In the genomic region with DNA sequence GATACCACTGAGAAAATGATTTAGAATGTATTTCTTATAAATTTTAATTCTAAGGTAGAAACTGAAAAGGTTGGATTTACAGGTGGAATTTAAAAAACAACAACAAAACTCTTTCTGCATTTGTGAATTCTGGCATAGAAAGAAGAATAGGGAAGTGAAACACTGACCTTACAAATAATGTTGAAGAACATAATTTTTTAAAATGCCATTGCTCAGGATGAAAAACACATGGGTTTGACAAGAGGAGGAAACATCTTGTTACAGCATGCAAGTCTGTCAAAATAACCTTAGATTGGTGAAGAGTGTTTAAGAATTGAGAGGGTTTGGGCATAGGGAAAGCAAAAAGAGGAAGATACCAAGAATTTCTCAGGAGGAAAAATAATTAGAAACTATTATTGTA, we compare ENCODE assay signal across 8 cellular contexts.
DNase-seq lines count a peak whose midpoint lies in the region; ATAC-seq and TF ChIP-seq lines count a peak whose summit lies in the region.

No MANE protein-coding gene starts in this region.

- H3K36me3 Mint-ChIP-seq in T-helper 1 cell treated with Interleukin-12 subunit alpha and Interleukin-12 subunit beta and Interleukin-4 antibody, amounts not matched to agents 30 μg/mL and 1 μg/mL, for 36 hours (ENCODE audit: low read depth): peaks cover 36% of the 10 kb centered on the region
- peaks cover 17 to 45% (median 22%) of the 10 kb centered on the region in 5 donors for H3K36me3 Mint-ChIP-seq in naive thymus-derived CD4-positive, alpha-beta T cell
- no peaks in the 10 kb centered on the region for H3K36me3 Mint-ChIP-seq in neural progenitor cell

- DNase-seq in T-helper 1 cell (no peak), KBM-7 (peak; percentile 46), posterior vena cava (ENCODE audit: low spot score) (no peak), neural progenitor cell (ENCODE audit: low spot score) (no peak)
- DNase-seq in naive thymus-derived CD4-positive, alpha-beta T cell: no peak

- H3K36me3 ChIP-seq in naive thymus-derived CD4-positive, alpha-beta T cell (ENCODE audit: control insufficient read depth in 2 of 3, insufficient read depth in 3 of 3, low read length in 3 of 3): no peaks in the 10 kb centered on the region
- H3K36me3 ChIP-seq in neural progenitor cell: no peaks in the 10 kb centered on the region

- H3K79me2 ChIP-seq in neural progenitor cell (ENCODE audit: low read depth): no peaks in the 10 kb centered on the region

- peak overlapping the region; percentile 58 for H3K27ac ChIP-seq in naive thymus-derived CD4-positive, alpha-beta T cell (ENCODE audit: low read depth, low read length)
- H3K27ac ChIP-seq in neural progenitor cell: no peak overlapping the region

- in situ Hi-C loops in KBM-7 (cut with MboI; ENCODE audit: low pct_unique_long_range_greater_than_20kb, low sequenced_read_pairs): no loop called here

- H3K27me3 ChIP-seq in naive thymus-derived CD4-positive, alpha-beta T cell (ENCODE audit: control insufficient read depth in 2 of 2, insufficient read depth in 2 of 2, low read length in 2 of 2): no peaks in the 10 kb centered on the region
- H3K27me3 ChIP-seq in neural progenitor cell: no peaks in the 10 kb centered on the region

- POLR2A ChIA-PET in naive thymus-derived CD4-positive, alpha-beta T cell (lab: Charles Lee): interaction anchor here (0.6 to 2.7 kb wide), 6 partner anchors 12 to 128 kb away, joined by 3 to 15 read pairs (median 3); no protein-coding TSS in a partner anchor

- TF ChIP-seq CTCF in neural progenitor cell (IDR thresholded peaks at IDR 0.05): no peak

- peak overlapping the region; percentile 44 for H3K4me3 Mint-ChIP-seq in T-helper 1 cell treated with Interleukin-12 subunit alpha and Interleukin-12 subunit beta and Interleukin-4 antibody, amounts not matched to agents 30 μg/mL and 1 μg/mL, for 36 hours
- H3K4me3 Mint-ChIP-seq in naive thymus-derived CD4-positive, alpha-beta T cell: peak overlapping the region; percentile 73 to 87 (median 77)
- H3K4me3 Mint-ChIP-seq in neural progenitor cell: no peak overlapping the region

- H2AFZ ChIP-seq in neural progenitor cell (replicated peaks): no peak overlapping the region

- ATAC-seq in GM21717 (IDR thresholded peaks at IDR 0.05; ENCODE audit: unreplicated experiment): peak; percentile 58
- ATAC-seq in naive thymus-derived CD4-positive, alpha-beta T cell: no peak
- ATAC-seq in HG03457 (IDR thresholded peaks at IDR 0.05; ENCODE audit: unreplicated experiment): no peak

- peaks cover 42% of the 10 kb centered on the region for H3K4me1 Mint-ChIP-seq in T-helper 1 cell treated with Interleukin-12 subunit alpha and Interleukin-12 subunit beta and Interleukin-4 antibody, amounts not matched to agents 30 μg/mL and 1 μg/mL, for 36 hours (ENCODE audit: low read depth)
- peaks cover 18 to 58% (median 48%) of the 10 kb centered on the region in 7 donors for H3K4me1 Mint-ChIP-seq in naive thymus-derived CD4-positive, alpha-beta T cell
- peaks cover 4% of the 10 kb centered on the region for H3K4me1 Mint-ChIP-seq in neural progenitor cell

- H3K9ac ChIP-seq in neural progenitor cell: no peak overlapping the region

- H3K4me1 ChIP-seq in naive thymus-derived CD4-positive, alpha-beta T cell (ENCODE audit: control insufficient read depth in 2 of 2, insufficient read depth in 2 of 2, low read length in 2 of 2): peaks cover 25 to 39% of the 10 kb centered on the region in 2 donors
- no peaks in the 10 kb centered on the region for H3K4me1 ChIP-seq in neural progenitor cell

- H3F3A ChIP-seq in neural progenitor cell (ENCODE audit: low read depth): no peaks in the 10 kb centered on the region

- intact Hi-C loops in naive thymus-derived CD4-positive, alpha-beta T cell (cut with micrococcal nuclease): loop anchor here (1.0 to 2.0 kb wide), 8 partner anchors 14 to 58 kb away; no protein-coding TSS in a partner anchor
- intact Hi-C loops in posterior vena cava (cut with DNase I): no loop called here

- H3K27ac Mint-ChIP-seq in T-helper 1 cell treated with Interleukin-12 subunit alpha and Interleukin-12 subunit beta and Interleukin-4 antibody, amounts not matched to agents 30 μg/mL and 1 μg/mL, for 36 hours: peak overlapping the region; percentile 93
- peak overlapping the region; percentile 89 to 98 (median 95) for H3K27ac Mint-ChIP-seq in naive thymus-derived CD4-positive, alpha-beta T cell
- no peak overlapping the region for H3K27ac Mint-ChIP-seq in neural progenitor cell

- H3K4me3 ChIP-seq in naive thymus-derived CD4-positive, alpha-beta T cell (ENCODE audit: low read length): peak overlapping the region; percentile 40
- H3K4me3 ChIP-seq in neural progenitor cell: no peak overlapping the region

- H4K20me1 ChIP-seq in neural progenitor cell (ENCODE audit: low read depth): no peaks in the 10 kb centered on the region

- peaks cover 33% of the 10 kb centered on the region for H3K9me3 Mint-ChIP-seq in T-helper 1 cell treated with Interleukin-12 subunit alpha and Interleukin-12 subunit beta and Interleukin-4 antibody, amounts not matched to agents 30 μg/mL and 1 μg/mL, for 36 hours
- H3K9me3 Mint-ChIP-seq in naive thymus-derived CD4-positive, alpha-beta T cell: peaks cover 7 to 32% (median 16%) of the 10 kb centered on the region in 11 donors
- H3K9me3 Mint-ChIP-seq in neural progenitor cell: peaks cover 10% of the 10 kb centered on the region

- H3K4me2 ChIP-seq in neural progenitor cell: no peak overlapping the region

- CTCF ChIA-PET in naive thymus-derived CD4-positive, alpha-beta T cell (lab: Charles Lee): interaction anchor here (2.2 kb wide), 1 partner anchor 59 kb away, joined by 6 read pairs; no protein-coding TSS in a partner anchor

- H3K9me3 ChIP-seq in naive thymus-derived CD4-positive, alpha-beta T cell (ENCODE audit: control insufficient read depth in 2 of 3, low read length in 3 of 3): peaks cover 0 to 11% (median 0%) of the 10 kb centered on the region in 3 experiments
- H3K9me3 ChIP-seq in neural progenitor cell (ENCODE audit: low read depth): no peaks in the 10 kb centered on the region

- no peaks in the 10 kb centered on the region for H3K27me3 Mint-ChIP-seq in T-helper 1 cell treated with Interleukin-12 subunit alpha and Interleukin-12 subunit beta and Interleukin-4 antibody, amounts not matched to agents 30 μg/mL and 1 μg/mL, for 36 hours (ENCODE audit: low read depth)
- no peaks in the 10 kb centered on the region for H3K27me3 Mint-ChIP-seq in naive thymus-derived CD4-positive, alpha-beta T cell
- H3K27me3 Mint-ChIP-seq in neural progenitor cell (ENCODE audit: insufficient read depth, low read depth): no peaks in the 10 kb centered on the region

Comparison
In these comparisons a context has a peak if more than half of its experiments do, and no peak if none do; other contexts are left out.
1. intact Hi-C loops: an anchor here in naive thymus-derived CD4-positive, alpha-beta T cell (1.0 to 2.0 kb wide); none called in posterior vena cava.